24 cellular contexts compared by ENCODE assay signal in the genomic region with DNA sequence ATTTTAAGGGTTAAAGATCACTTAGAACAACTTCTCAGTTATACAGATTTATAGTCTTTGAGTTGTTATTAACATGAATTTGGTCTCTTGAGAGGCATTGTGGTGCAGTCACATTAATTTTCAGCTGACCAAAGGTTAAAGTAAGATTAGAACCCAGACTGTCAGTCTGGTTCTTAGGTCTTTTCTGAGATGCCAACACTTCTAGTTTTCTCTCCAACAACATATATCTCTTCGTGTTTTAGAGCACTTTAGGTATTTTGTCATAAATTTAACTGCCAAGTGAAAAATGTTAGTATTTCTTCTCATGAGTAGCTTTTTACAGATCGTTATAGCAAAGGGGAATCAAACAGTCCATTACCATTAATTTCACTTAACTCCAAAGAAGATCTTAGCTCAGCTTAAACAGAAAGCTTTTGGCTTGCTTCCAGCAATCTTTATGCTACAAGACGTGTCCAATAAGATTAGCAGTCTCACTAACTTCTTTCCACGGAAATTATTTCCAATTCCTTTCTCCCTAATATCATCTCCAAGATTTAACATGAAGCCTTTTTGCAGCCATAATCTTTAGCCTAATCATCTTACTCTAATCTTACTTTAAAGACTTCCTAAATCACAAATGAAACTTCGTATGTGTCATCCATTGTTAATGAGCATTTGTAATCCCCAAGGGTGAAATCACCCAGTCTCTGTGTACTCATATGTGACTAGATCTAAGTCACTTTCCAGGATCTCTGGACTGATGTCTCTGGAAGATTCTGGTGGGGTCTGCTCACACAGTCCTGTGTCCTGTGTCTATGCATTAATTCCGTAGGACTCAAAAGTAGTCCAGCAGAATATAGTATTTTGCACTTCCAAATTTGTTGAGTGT. TPM values are rescaled to one million over a fixed set of nuclear protein-coding genes. Genes with fewer than 3 reads are reported as not detected.
A peak's percentile ranks its signal among the peaks of the same experiment; 100 is the strongest.
DNase-seq lines count a peak whose midpoint lies in the region; FAIRE-seq and TF ChIP-seq lines count a peak whose summit lies in the region.
"Had no signal": no experiment of that assay in that cellular context is flagged by ENCODE, and none has a peak within 500 bp of the region (broad histone marks: within the 10 kb centered on the region; RNA-seq: fewer than 3 reads in every experiment).

No MANE protein-coding gene starts in this region.

- H4K20me1 ChIP-seq in OCI-LY1 (ENCODE audit: insufficient read depth, low read length): no peaks in the 10 kb centered on the region

- H3K27ac Mint-ChIP-seq in nephron: peak overlapping the region; percentile 90 to 95 (median 92)
- H3K27ac Mint-ChIP-seq in Caco-2 (ENCODE audit: unreplicated experiment): no peak overlapping the region
- no peak overlapping the region for H3K27ac Mint-ChIP-seq in T-helper 2 cell treated with Interferon-gamma antibody and Interleukin-4, amounts not matched to agents 5 μg/mL and 100 μg/mL, for 36 hours
- H3K27ac Mint-ChIP-seq: WTC11 had no signal

- DNase-seq in ELR (ENCODE audit: low read depth) (peak; percentile 45), bronchial epithelial cell (ENCODE audit: low read depth) (peak; percentile 70), Caco-2 (no peak), OCI-M2 (lab: John Stamatoyannopoulos, UW; ENCODE audit: unreplicated experiment) (no peak), superior temporal gyrus (ENCODE audit: extremely low spot score) (no peak)
- no peak for DNase-seq in T-helper 2 cell treated with Interferon-gamma antibody and Interleukin-4, amounts not matched to agents 5 μg/mL and 100 μg/mL, for 36 hours (ENCODE audit: low spot score)
- DNase-seq: activated effector memory CD4-positive, alpha-beta T cell treated with Interleukin-2 at 50 U/mL for 16 hours; AML-193; amygdala; Calu3; IMR-90; left lung; NCI-H2081; NCI-H526 treated with DMSO at 0.1 percent for 48 hours; occipital lobe; Peyer's patch; right lobe of liver; stimulated activated CD4-positive, alpha-beta T cell treated with anti-CD3 and anti-CD28 coated beads, Interleukin-1b, Interleukin-23, amount 100 ng/mL, for 48 hours; substantia nigra had no signal

- intact Hi-C loops in Caco-2 (cut with micrococcal nuclease; ENCODE audit: unreplicated experiment): no loop called here

- CTCF ChIA-PET in Caco-2 (lab: Charles Lee): no interaction called here

- H3F3A ChIP-seq in OCI-LY1 (ENCODE audit: insufficient read depth, low read length): 0 out of 2 replicates have a peak, but pooled peaks cover 3% of the 10 kb centered on the region

- peak overlapping the region; percentile 67 for H3K27ac ChIP-seq in OCI-LY1 (ENCODE audit: low read depth, low read length, poor library complexity, severe bottlenecking)
- H3K27ac ChIP-seq: gastroesophageal sphincter, left lung, Peyer's patch, right lobe of liver had no signal

- peak overlapping the region; percentile 46 for H3K4me2 ChIP-seq in OCI-LY1 (ENCODE audit: low read length)

- no peak overlapping the region for H3K4me3 ChIP-seq in OCI-LY1 (ENCODE audit: low read depth, low read length, poor library complexity, severe bottlenecking)
- H3K4me3 ChIP-seq in bronchial epithelial cell (ENCODE audit: low read depth, low read length): no peak overlapping the region
- H3K4me3 ChIP-seq in Caco-2 (ENCODE audit: low read depth, low read length): no peak overlapping the region
- H3K4me3 ChIP-seq: gastroesophageal sphincter, left lung, Peyer's patch, right lobe of liver had no signal

- H3K9me3 Mint-ChIP-seq in nephron: no peaks in the 10 kb centered on the region
- H3K9me3 Mint-ChIP-seq in Caco-2 (ENCODE audit: unreplicated experiment): no peaks in the 10 kb centered on the region
- no peaks in the 10 kb centered on the region for H3K9me3 Mint-ChIP-seq in T-helper 2 cell treated with Interferon-gamma antibody and Interleukin-4, amounts not matched to agents 5 μg/mL and 100 μg/mL, for 36 hours
- H3K9me3 Mint-ChIP-seq: WTC11 had no signal

- H3K27me3 Mint-ChIP-seq in nephron (ENCODE audit: low read depth) (no peaks in the 10 kb centered on the region), Caco-2 (ENCODE audit: insufficient read depth, unreplicated experiment) (peaks cover 6% of the 10 kb centered on the region)
- peaks cover 33% of the 10 kb centered on the region for H3K27me3 Mint-ChIP-seq in T-helper 2 cell treated with Interferon-gamma antibody and Interleukin-4, amounts not matched to agents 5 μg/mL and 100 μg/mL, for 36 hours (ENCODE audit: low read depth)

- FAIRE-seq in bronchial epithelial cell (lab: Jason Lieb, UNC): no peak

- peak overlapping the region in 2 of 3 experiments; percentile 24 to 34 for H3K4me3 Mint-ChIP-seq in nephron
- H3K4me3 Mint-ChIP-seq in Caco-2 (ENCODE audit: unreplicated experiment): no peak overlapping the region
- H3K4me3 Mint-ChIP-seq in T-helper 2 cell treated with Interferon-gamma antibody and Interleukin-4, amounts not matched to agents 5 μg/mL and 100 μg/mL, for 36 hours: no peak overlapping the region
- H3K4me3 Mint-ChIP-seq: WTC11 had no signal

- H3K4me1 Mint-ChIP-seq in nephron: peaks cover 67% of the 10 kb centered on the region
- no peaks in the 10 kb centered on the region for H3K4me1 Mint-ChIP-seq in Caco-2 (ENCODE audit: low read depth, unreplicated experiment)
- H3K4me1 Mint-ChIP-seq in T-helper 2 cell treated with Interferon-gamma antibody and Interleukin-4, amounts not matched to agents 5 μg/mL and 100 μg/mL, for 36 hours (ENCODE audit: low read depth): peaks cover 7% of the 10 kb centered on the region

- no peak overlapping the region for H3K9ac ChIP-seq in OCI-LY1 (ENCODE audit: low read length)

- BruUV-seq in Caco-2 (replicated peaks; lab: Mats Ljungman, UMichigan): no TSS peak

- H3K27me3 ChIP-seq in OCI-LY1 (ENCODE audit: insufficient read depth, low read length): no peaks in the 10 kb centered on the region
- H3K27me3 ChIP-seq in bronchial epithelial cell (ENCODE audit: control insufficient read depth, insufficient read depth, low read length): no peaks in the 10 kb centered on the region
- H3K27me3 ChIP-seq in Caco-2 (replicated peaks; ENCODE audit: control insufficient read depth, insufficient read depth, low read length): no peaks in the 10 kb centered on the region
- H3K27me3 ChIP-seq: gastroesophageal sphincter, left lung, Peyer's patch, right lobe of liver had no signal

- H3K9me2 ChIP-seq in OCI-LY1 (ENCODE audit: low read depth, low read length): no peaks in the 10 kb centered on the region

- no peaks in the 10 kb centered on the region for H3K79me2 ChIP-seq in OCI-LY1 (ENCODE audit: insufficient read depth, low read length)

- TF ChIP-seq CTCF in OCI-LY1 (IDR thresholded peaks at IDR 0.05; ENCODE audit: low read length) (no peak), bronchial epithelial cell (IDR thresholded peaks at IDR 0.05; ENCODE audit: insufficient read depth, low read length, severe bottlenecking) (no peak), nephron (IDR thresholded peaks at IDR 0.05; ENCODE audit: unreplicated experiment in 3 of 3) (no peak), Caco-2 (IDR thresholded peaks at IDR 0.05; ENCODE audit: insufficient read depth in 1 of 2, low read depth in 1 of 2, low read length in 1 of 2, severe bottlenecking in 1 of 2, unreplicated experiment in 1 of 2) (no peak)

- H3K36me3 ChIP-seq in OCI-LY1 (ENCODE audit: insufficient read depth, low read length) (no peaks in the 10 kb centered on the region), bronchial epithelial cell (ENCODE audit: control insufficient read depth, insufficient read depth, low read length) (no peaks in the 10 kb centered on the region), Caco-2 (ENCODE audit: control insufficient read depth, insufficient read depth, low read length) (no peaks in the 10 kb centered on the region)
- H3K36me3 ChIP-seq: gastroesophageal sphincter, left lung, Peyer's patch, right lobe of liver had no signal

- POLR2A ChIA-PET in Caco-2 (lab: Charles Lee): no interaction called here

- peaks cover 14% of the 10 kb centered on the region for H3K36me3 Mint-ChIP-seq in nephron (ENCODE audit: low read depth)
- no peaks in the 10 kb centered on the region for H3K36me3 Mint-ChIP-seq in Caco-2 (ENCODE audit: insufficient read depth, unreplicated experiment)
- no peaks in the 10 kb centered on the region for H3K36me3 Mint-ChIP-seq in T-helper 2 cell treated with Interferon-gamma antibody and Interleukin-4, amounts not matched to agents 5 μg/mL and 100 μg/mL, for 36 hours (ENCODE audit: low read depth)
- H3K36me3 Mint-ChIP-seq: WTC11 had no signal

- H3K9me3 ChIP-seq in OCI-LY1 (ENCODE audit: low read length) (no peaks in the 10 kb centered on the region), Caco-2 (no peaks in the 10 kb centered on the region)
- H3K9me3 ChIP-seq: gastroesophageal sphincter, left lung, Peyer's patch, right lobe of liver had no signal

- H3K4me1 ChIP-seq in OCI-LY1 (ENCODE audit: insufficient read depth, low read length, severe bottlenecking) (peaks cover 76% of the 10 kb centered on the region), Caco-2 (no peaks in the 10 kb centered on the region)
- H3K4me1 ChIP-seq: gastroesophageal sphincter, left lung, Peyer's patch, right lobe of liver had no signal

- H2AFZ ChIP-seq in OCI-LY1 (ENCODE audit: low read length): peak overlapping the region; percentile 50; the same call in 1 of the 2 replicates

RNA-seq across cellular contexts. Expression of gene MOXD1, which starts 38.7 kb away (rescaled TPM):
- total RNA-seq in bronchial epithelial cell: 0.13 and 1.6 TPM in 2 replicates
- 0.09 TPM in 1 of 2 replicates, not detected in the other for total RNA-seq in Caco-2 (2022)
- total RNA-seq: G401 had no signal

Comparison
In these comparisons a context has a peak if more than half of its experiments do, and no peak if none do; other contexts are left out.
1. DNase-seq: peak in ELR (single experiment) and bronchial epithelial cell (single experiment); none in Caco-2 (0 of 2), OCI-M2 (single experiment), T-helper 2 cell treated with Interferon-gamma antibody and Interleukin-4, amounts not matched to agents 5 μg/mL and 100 μg/mL, for 36 hours (single experiment) and superior temporal gyrus (single experiment).
2. H3K27ac Mint-ChIP-seq: peak in nephron (3 of 3); none in Caco-2 (single experiment) and T-helper 2 cell treated with Interferon-gamma antibody and Interleukin-4, amounts not matched to agents 5 μg/mL and 100 μg/mL, for 36 hours (single experiment).
3. H3K4me3 Mint-ChIP-seq: peak in nephron (2 of 3); none in Caco-2 (single experiment) and T-helper 2 cell treated with Interferon-gamma antibody and Interleukin-4, amounts not matched to agents 5 μg/mL and 100 μg/mL, for 36 hours (single experiment).